1 cellular context compared by ENCODE assay signal in the genomic region with DNA sequence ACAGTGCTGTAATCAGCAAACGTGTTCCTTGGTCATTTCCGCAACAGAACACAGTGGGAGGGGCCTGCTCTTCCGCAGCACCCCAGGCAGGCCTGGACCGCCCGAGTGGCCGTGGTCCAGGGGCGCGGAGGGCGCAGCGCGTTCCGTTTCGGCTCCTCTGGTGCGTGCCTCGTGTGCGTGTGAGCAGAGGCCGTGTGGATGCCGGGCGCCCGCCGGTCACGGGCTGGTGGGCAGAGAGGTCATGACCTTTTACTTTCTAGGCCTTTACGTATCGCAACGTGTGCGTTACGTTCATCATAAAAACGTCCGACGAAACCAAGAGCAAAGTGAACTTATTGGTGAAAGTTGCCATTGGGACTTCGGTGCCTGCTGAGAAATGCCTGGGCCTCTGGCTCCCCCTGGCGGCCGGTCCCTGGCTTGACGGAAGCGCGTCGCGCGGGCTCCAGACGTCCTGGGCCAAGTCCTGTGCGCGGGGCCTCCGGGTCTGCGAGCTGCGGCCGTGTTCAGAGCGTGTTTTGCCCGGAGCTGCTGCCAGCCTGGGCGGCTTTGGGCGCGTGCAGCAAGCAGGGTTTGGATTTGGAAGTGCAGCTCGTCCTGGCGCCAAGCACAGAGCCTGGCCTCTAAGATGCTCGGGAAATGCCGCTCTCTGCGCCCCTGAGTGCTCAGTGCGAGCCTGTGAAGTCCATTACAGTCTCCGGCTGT.
TF ChIP-seq lines count a peak whose summit lies in the region.

No MANE protein-coding gene starts in this region.

TF ChIP-seq in liver, 16 proteins besides CTCF, POLR2A, EP300 and RAD21 (continued from another document):
- TF ChIP-seq, protein P1, sequence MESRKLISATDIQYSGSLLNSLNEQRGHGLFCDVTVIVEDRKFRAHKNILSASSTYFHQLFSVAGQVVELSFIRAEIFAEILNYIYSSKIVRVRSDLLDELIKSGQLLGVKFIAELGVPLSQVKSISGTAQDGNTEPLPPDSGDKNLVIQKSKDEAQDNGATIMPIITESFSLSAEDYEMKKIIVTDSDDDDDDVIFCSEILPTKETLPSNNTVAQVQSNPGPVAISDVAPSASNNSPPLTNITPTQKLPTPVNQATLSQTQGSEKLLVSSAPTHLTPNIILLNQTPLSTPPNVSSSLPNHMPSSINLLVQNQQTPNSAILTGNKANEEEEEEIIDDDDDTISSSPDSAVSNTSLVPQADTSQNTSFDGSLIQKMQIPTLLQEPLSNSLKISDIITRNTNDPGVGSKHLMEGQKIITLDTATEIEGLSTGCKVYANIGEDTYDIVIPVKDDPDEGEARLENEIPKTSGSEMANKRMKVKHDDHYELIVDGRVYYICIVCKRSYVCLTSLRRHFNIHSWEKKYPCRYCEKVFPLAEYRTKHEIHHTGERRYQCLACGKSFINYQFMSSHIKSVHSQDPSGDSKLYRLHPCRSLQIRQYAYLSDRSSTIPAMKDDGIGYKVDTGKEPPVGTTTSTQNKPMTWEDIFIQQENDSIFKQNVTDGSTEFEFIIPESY (IDR thresholded peaks at IDR 0.05): no peak
